ENCODE assay signal across 8 cellular contexts in the genomic region with DNA sequence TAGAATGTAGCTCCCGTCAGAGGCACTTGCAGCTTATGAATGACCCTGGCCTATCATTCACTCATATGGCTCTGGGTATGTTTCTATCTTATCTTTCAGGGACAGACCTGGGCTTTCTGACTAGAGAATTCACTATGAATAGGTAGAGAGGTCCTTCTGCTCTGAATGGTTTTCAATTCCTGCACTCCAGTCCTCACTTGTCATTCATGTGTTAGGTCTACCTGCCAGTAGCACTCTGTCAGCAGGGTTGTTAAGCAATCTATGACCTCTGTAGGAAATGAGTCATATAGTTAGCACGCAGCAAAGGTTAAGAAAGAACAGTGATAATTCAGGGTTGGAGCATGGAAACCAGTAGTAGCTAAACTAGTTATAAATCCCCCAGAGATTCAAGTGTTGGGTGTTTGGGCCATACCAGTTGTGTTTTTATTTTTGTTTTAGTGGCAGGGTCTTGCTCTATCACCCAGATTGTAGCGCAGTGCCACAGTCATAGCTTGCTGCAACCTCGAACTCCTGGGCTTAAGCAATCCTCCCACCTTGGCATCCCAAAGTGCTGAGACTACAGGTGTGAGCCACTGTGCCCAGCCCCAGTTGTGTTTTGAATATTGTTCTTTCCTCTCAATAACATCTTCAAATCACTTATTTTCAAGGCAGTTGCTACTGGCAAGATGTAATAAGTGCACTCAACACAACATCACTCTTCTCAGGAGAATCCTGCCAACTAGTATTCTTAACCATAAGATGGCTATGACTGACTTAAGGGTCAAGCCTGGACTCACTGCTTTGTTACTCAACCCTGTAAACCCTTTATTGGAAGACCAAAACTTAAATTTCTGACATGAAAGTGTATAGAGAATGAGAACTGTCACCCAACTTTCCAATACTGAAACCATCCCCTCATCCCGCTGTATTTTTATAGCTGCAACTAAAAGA. TPM values are rescaled to one million over a fixed set of nuclear protein-coding genes. Genes with fewer than 3 reads are reported as not detected.
A peak's percentile ranks its signal among the peaks of the same experiment; 100 is the strongest.
DNase-seq lines count a peak whose midpoint lies in the region; ATAC-seq lines count a peak whose summit lies in the region.

No MANE protein-coding gene starts in this region.

- peaks cover 8% of the 10 kb centered on the region for H3K36me3 Mint-ChIP-seq in activated naive CD8-positive, alpha-beta T cell treated with anti-CD3 and anti-CD28 coated beads, Interleukin-2, amount 10 ng/mL, durations not matched to agents 7 days and 5 days
- H3K36me3 Mint-ChIP-seq in stimulated activated effector memory CD8-positive, alpha-beta T cell treated with anti-CD3 and anti-CD28 coated beads, Interleukin-12 subunit alpha, Interleukin-12 subunit beta, amount 100 ng/mL, for 72 hours = no peaks in the 10 kb centered on the region

- no peaks in the 10 kb centered on the region for H3K27me3 Mint-ChIP-seq in activated naive CD8-positive, alpha-beta T cell treated with anti-CD3 and anti-CD28 coated beads, Interleukin-2, amount 10 ng/mL, durations not matched to agents 7 days and 5 days

- DNase-seq in activated naive CD8-positive, alpha-beta T cell treated with anti-CD3 and anti-CD28 coated beads, Interleukin-2, amount 10 ng/mL, durations not matched to agents 7 days and 5 days = no peak
- peak in 1 of 2 donors; percentile 47 for DNase-seq in stimulated activated effector memory CD8-positive, alpha-beta T cell treated with anti-CD3 and anti-CD28 coated beads, Interleukin-12 subunit alpha, Interleukin-12 subunit beta, amount 100 ng/mL, for 72 hours (ENCODE audit: low spot score in 2 of 2)
- DNase-seq in posterior cingulate gyrus = no peak
- DNase-seq in NCI-H2227 treated with DMSO at 0.1 percent for 48 hours (lab: John Stamatoyannopoulos, UW) = no peak
- no peak for DNase-seq in DMS 273 (lab: John Stamatoyannopoulos, UW; ENCODE audit: unreplicated experiment)

- no peak overlapping the region for H3K27ac Mint-ChIP-seq in activated naive CD8-positive, alpha-beta T cell treated with anti-CD3 and anti-CD28 coated beads, Interleukin-2, amount 10 ng/mL, durations not matched to agents 7 days and 5 days
- H3K27ac Mint-ChIP-seq in stimulated activated effector memory CD8-positive, alpha-beta T cell treated with anti-CD3 and anti-CD28 coated beads, Interleukin-12 subunit alpha, Interleukin-12 subunit beta, amount 100 ng/mL, for 72 hours = peak overlapping the region; percentile 52

- H3K79me2 ChIP-seq in ACC112 (ENCODE audit: control insufficient read depth, insufficient read depth, low read length, unreplicated experiment) = no peaks in the 10 kb centered on the region

- peak overlapping the region; percentile 98 for H3K27ac ChIP-seq in ACC112 (ENCODE audit: low read depth, low read length)

- peak overlapping the region; percentile 29; the same call in 1 of the 2 replicates for H3K4me3 ChIP-seq in ACC112 (ENCODE audit: low read depth, low read length)

- no peaks in the 10 kb centered on the region for H3K27me3 ChIP-seq in ACC112 (ENCODE audit: insufficient read depth, low read length)

- no peaks in the 10 kb centered on the region for H3K9me3 Mint-ChIP-seq in activated naive CD8-positive, alpha-beta T cell treated with anti-CD3 and anti-CD28 coated beads, Interleukin-2, amount 10 ng/mL, durations not matched to agents 7 days and 5 days
- H3K9me3 Mint-ChIP-seq in stimulated activated effector memory CD8-positive, alpha-beta T cell treated with anti-CD3 and anti-CD28 coated beads, Interleukin-12 subunit alpha, Interleukin-12 subunit beta, amount 100 ng/mL, for 72 hours = no peaks in the 10 kb centered on the region

- H3K4me1 ChIP-seq in ACC112 (ENCODE audit: control insufficient read depth, insufficient read depth, low read length, unreplicated experiment) = peaks cover 22% of the 10 kb centered on the region

- peak; percentile 69 for ATAC-seq in GM19023 (IDR thresholded peaks at IDR 0.05; ENCODE audit: unreplicated experiment)
- ATAC-seq in HG03432 (IDR thresholded peaks at IDR 0.05; ENCODE audit: unreplicated experiment) = peak; percentile 99
- peak; percentile 83 for ATAC-seq in activated naive CD8-positive, alpha-beta T cell treated with anti-CD3 and anti-CD28 coated beads, Interleukin-2, amount 10 ng/mL, durations not matched to agents 7 days and 5 days (ENCODE audit: low read depth)
- ATAC-seq in stimulated activated effector memory CD8-positive, alpha-beta T cell treated with anti-CD3 and anti-CD28 coated beads, Interleukin-12 subunit alpha, Interleukin-12 subunit beta, amount 100 ng/mL, for 72 hours = peak; percentile 96

- intact Hi-C loops in posterior cingulate gyrus (cut with DNase I) = no loop called here

- H3K36me3 ChIP-seq in ACC112 (ENCODE audit: insufficient read depth, low read length) = 0 out of 2 replicates have a peak, but pooled peaks cover 4% of the 10 kb centered on the region

- H2AFZ ChIP-seq in ACC112 (ENCODE audit: low read length, unreplicated experiment) = no peak overlapping the region

- peaks cover 10% of the 10 kb centered on the region for H3K4me1 Mint-ChIP-seq in activated naive CD8-positive, alpha-beta T cell treated with anti-CD3 and anti-CD28 coated beads, Interleukin-2, amount 10 ng/mL, durations not matched to agents 7 days and 5 days
- H3K4me1 Mint-ChIP-seq in stimulated activated effector memory CD8-positive, alpha-beta T cell treated with anti-CD3 and anti-CD28 coated beads, Interleukin-12 subunit alpha, Interleukin-12 subunit beta, amount 100 ng/mL, for 72 hours = peaks cover 16% of the 10 kb centered on the region

- POLR2A ChIA-PET in activated naive CD8-positive, alpha-beta T cell treated with anti-CD3 and anti-CD28 coated beads, Interleukin-2, amount 10 ng/mL, durations not matched to agents 7 days and 5 days (lab: Charles Lee) = no interaction called here

- H3K4me3 Mint-ChIP-seq in activated naive CD8-positive, alpha-beta T cell treated with anti-CD3 and anti-CD28 coated beads, Interleukin-2, amount 10 ng/mL, durations not matched to agents 7 days and 5 days = no peak overlapping the region
- H3K4me3 Mint-ChIP-seq in stimulated activated effector memory CD8-positive, alpha-beta T cell treated with anti-CD3 and anti-CD28 coated beads, Interleukin-12 subunit alpha, Interleukin-12 subunit beta, amount 100 ng/mL, for 72 hours = peak overlapping the region; percentile 37

RNA-seq across cellular contexts. Expression of gene ARL13A, which starts 25.1 kb away (rescaled TPM):
- not detected for total RNA-seq in activated naive CD8-positive, alpha-beta T cell treated with anti-CD3 and anti-CD28 coated beads, Interleukin-2, amount 10 ng/mL, durations not matched to agents 7 days and 5 days

RNA-seq across cellular contexts. Expression of gene TRMT2B, which starts 57.3 kb away (rescaled TPM):
- 10 to 100 TPM; 33.0 to 34.0 TPM for total RNA-seq in activated naive CD8-positive, alpha-beta T cell treated with anti-CD3 and anti-CD28 coated beads, Interleukin-2, amount 10 ng/mL, durations not matched to agents 7 days and 5 days
